ENCODE assay signal across 9 cellular contexts in the genomic region with DNA sequence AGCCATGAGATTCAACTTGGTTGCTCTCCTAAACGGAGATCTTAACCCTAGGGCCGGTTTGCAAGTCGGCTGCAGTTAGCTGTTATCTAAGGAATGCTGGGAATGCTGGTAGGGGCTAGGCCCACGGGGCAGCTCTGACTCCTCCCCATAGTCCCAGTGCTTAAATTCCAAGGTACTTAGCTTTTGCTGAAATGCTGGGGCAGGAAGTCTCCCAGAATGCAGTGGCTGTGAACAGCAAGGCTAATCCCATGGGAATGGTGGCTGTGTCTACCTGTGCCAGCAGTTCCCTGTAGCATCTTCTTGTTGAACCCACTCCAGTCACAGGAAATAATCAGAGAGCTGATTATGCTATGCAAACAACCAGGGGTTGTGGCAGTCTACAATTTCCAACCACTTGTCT.
DNase-seq lines count a peak whose midpoint lies in the region; ATAC-seq lines count a peak whose summit lies in the region.
"Had no signal": no experiment of that assay in that cellular context is flagged by ENCODE, and none has a peak within 500 bp of the region (broad histone marks: within the 10 kb centered on the region; RNA-seq: fewer than 3 reads in every experiment).

No MANE protein-coding gene starts in this region.

- ATAC-seq in activated CD4-positive, CD25-positive, alpha-beta regulatory T cell treated with anti-CD3 and anti-CD28 coated beads, Interleukin-2, amount 50 U/mL, for 24 hours, result no peak

- H3K27ac ChIP-seq in HUES6 (ENCODE audit: low read depth, low read length) (peak overlapping the region; percentile 80), caudate nucleus (ENCODE audit: low read depth, low read length) (peak overlapping the region; percentile 28), layer of hippocampus (ENCODE audit: low read depth, low read length) (peak overlapping the region; percentile 36)

- H3K36me3 ChIP-seq in HUES6 (ENCODE audit: control insufficient read depth, insufficient read depth, low read length), result no peaks in the 10 kb centered on the region

- in situ Hi-C loops in ACHN (cut with HindIII; ENCODE audit: low pct_ligation_motif_present, low pct_unique_long_range_greater_than_20kb, low sequenced_read_pairs), result no loop called here

- no peak overlapping the region; the same call in 1 of the 2 replicates for H3K4me3 ChIP-seq in HUES6 (ENCODE audit: low read depth, low read length)

- H3K9me3 ChIP-seq in HUES6 (ENCODE audit: control insufficient read depth, insufficient read depth, low read depth, low read length), result no peaks in the 10 kb centered on the region

- H3K9ac ChIP-seq in HUES6 (ENCODE audit: low read length), result peak overlapping the region; percentile 62

- H3K4me1 ChIP-seq in HUES6 (ENCODE audit: control insufficient read depth, insufficient read depth, low read length), result peaks cover 36% of the 10 kb centered on the region

- H3K27me3 ChIP-seq in HUES6 (ENCODE audit: control insufficient read depth, insufficient read depth, low read length) (no peaks in the 10 kb centered on the region), layer of hippocampus (ENCODE audit: control insufficient read depth, insufficient read depth, low read length) (no peaks in the 10 kb centered on the region)

- DNase-seq in ACHN (peak; percentile 92), caudate nucleus (lab: John Stamatoyannopoulos, UW) (no peak), NOMO-1 (lab: John Stamatoyannopoulos, UW; ENCODE audit: unreplicated experiment in 2 of 2) (no peak), occipital lobe (lab: John Stamatoyannopoulos, UW) (no peak), T-helper 9 cell (no peak)
- DNase-seq: activated naive CD4-positive, alpha-beta T cell treated with Interleukin-2 at 50 U/mL for 16 hours had no signal

Comparison
In these comparisons a context has a peak if more than half of its experiments do, and no peak if none do; other contexts are left out.
1. H3K27ac ChIP-seq: peak in every context shown above with its lines; median percentile 80 in HUES6; 36 in layer of hippocampus; 28 in caudate nucleus.